Comparison of ENCODE assay signal across 20 cellular contexts in the genomic region with DNA sequence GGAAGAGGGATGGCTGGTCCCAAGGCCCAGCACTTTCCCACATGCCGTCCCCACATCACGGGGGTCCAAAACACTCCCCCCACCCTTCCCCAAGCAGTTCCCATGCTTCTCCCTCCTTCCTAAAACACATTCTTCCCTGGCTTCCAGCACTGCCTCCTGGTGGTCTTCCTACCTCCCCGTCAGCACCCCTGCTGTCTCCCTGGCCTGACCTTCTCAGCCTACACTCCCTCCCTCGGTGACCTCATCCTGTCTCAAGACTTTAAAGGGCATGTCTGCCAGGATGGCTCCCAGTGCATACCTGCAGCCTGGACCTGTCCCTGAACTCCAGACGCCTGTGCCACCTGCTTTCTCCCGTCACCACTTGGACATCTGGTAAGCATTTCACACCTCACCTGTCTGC. TPM values are rescaled to one million over a fixed set of nuclear protein-coding genes. Genes with fewer than 3 reads are reported as not detected.
A peak's percentile ranks its signal among the peaks of the same experiment; 100 is the strongest.
DNase-seq lines count a peak whose midpoint lies in the region; ATAC-seq and TF ChIP-seq lines count a peak whose summit lies in the region.
"Had no signal": no experiment of that assay in that cellular context is flagged by ENCODE, and none has a peak within 500 bp of the region (broad histone marks: within the 10 kb centered on the region; RNA-seq: fewer than 3 reads in every experiment).

No MANE protein-coding gene starts in this region.

- TF ChIP-seq CTCF in epithelial cell of proximal tubule (conservative IDR thresholded peaks at IDR 0.05; ENCODE audit: low read depth, low read length): peak; percentile 8
- TF ChIP-seq CTCF in neural progenitor cell (IDR thresholded peaks at IDR 0.05): peak; percentile 12

- H3K27me3 Mint-ChIP-seq in neural progenitor cell (ENCODE audit: insufficient read depth, low read depth): peaks cover 31% of the 10 kb centered on the region

- H3K27ac ChIP-seq in neural progenitor cell: no peak overlapping the region
- H3K27ac ChIP-seq: skin epidermis, vagina had no signal

- H3K4me1 ChIP-seq in neural progenitor cell: no peaks in the 10 kb centered on the region

- no peak overlapping the region for H3K9ac ChIP-seq in neural progenitor cell

- H3K4me3 ChIP-seq in epithelial cell of proximal tubule (ENCODE audit: low read depth, low read length): no peak overlapping the region
- no peak overlapping the region for H3K4me3 ChIP-seq in neural progenitor cell
- H3K4me3 ChIP-seq: skin epidermis, vagina had no signal

- peaks cover 11% of the 10 kb centered on the region for H3K27me3 ChIP-seq in neural progenitor cell
- H3K27me3 ChIP-seq: vagina had no signal

- H2AFZ ChIP-seq in neural progenitor cell (replicated peaks): no peak overlapping the region

- DNase-seq in ELF-1 (ENCODE audit: low read depth, low spot score) (peak; percentile 79), NCI-H2171 treated with DMSO at 0.1 percent for 48 hours (lab: John Stamatoyannopoulos, UW) (peak; percentile 97), epithelial cell of proximal tubule (ENCODE audit: low read depth) (no peak), neural progenitor cell (ENCODE audit: low spot score) (no peak), NCI-H2029 (lab: John Stamatoyannopoulos, UW) (no peak)
- DNase-seq: activated CD4-positive, alpha-beta T cell treated with anti-CD3 and anti-CD28 coated beads, Interleukin-2, amount 50 U/mL, for 48 hours; activated naive CD4-positive, alpha-beta T cell treated with anti-CD3 and anti-CD28 coated beads, Interleukin-2, amount 50 U/mL, for 16 hours; activated T-cell treated with anti-CD3 and anti-CD28 coated beads, Interleukin-2, amount 50 U/mL, for 24 hours; cortex of kidney; head of caudate nucleus; naive thymus-derived CD4-positive, alpha-beta T cell; NCI-H146; NCI-H2227 treated with DMSO at 0.1 percent for 48 hours; NK-92 treated with Interleukin-12 subunit alpha and Interleukin-12 subunit beta, amount 100 ng/mL, for 24 hours; stimulated activated CD4-positive, alpha-beta T cell treated with anti-CD3 and anti-CD28 coated beads, Interleukin-4, amount 100 ng/mL, for 24 hours had no signal

- H3F3A ChIP-seq in neural progenitor cell (ENCODE audit: low read depth): peaks cover 15% of the 10 kb centered on the region

- H3K9me3 Mint-ChIP-seq in neural progenitor cell: no peaks in the 10 kb centered on the region
- H3K9me3 Mint-ChIP-seq: activated T-cell treated with anti-CD3 and anti-CD28 coated beads, Interleukin-2, amount 50 U/mL, for 24 hours had no signal

- H3K4me1 Mint-ChIP-seq in neural progenitor cell: peaks cover 12% of the 10 kb centered on the region
- H3K4me1 Mint-ChIP-seq: B cell had no signal

- H3K36me3 Mint-ChIP-seq in neural progenitor cell: no peaks in the 10 kb centered on the region
- H3K36me3 Mint-ChIP-seq: naive thymus-derived CD4-positive, alpha-beta T cell had no signal

- H3K27ac Mint-ChIP-seq in neural progenitor cell: no peak overlapping the region
- H3K27ac Mint-ChIP-seq: activated T-cell treated with anti-CD3 and anti-CD28 coated beads, Interleukin-2, amount 50 U/mL, for 24 hours; B cell had no signal

- no peaks in the 10 kb centered on the region for H3K36me3 ChIP-seq in neural progenitor cell
- H3K36me3 ChIP-seq: vagina had no signal

- H3K79me2 ChIP-seq in neural progenitor cell (ENCODE audit: low read depth): peaks cover 2% of the 10 kb centered on the region

- no peak overlapping the region for H3K4me2 ChIP-seq in neural progenitor cell

- H3K9me3 ChIP-seq in neural progenitor cell (ENCODE audit: low read depth): no peaks in the 10 kb centered on the region
- H3K9me3 ChIP-seq: vagina had no signal

- H3K4me3 Mint-ChIP-seq in neural progenitor cell: no peak overlapping the region
- H3K4me3 Mint-ChIP-seq: activated T-cell treated with anti-CD3 and anti-CD28 coated beads, Interleukin-2, amount 50 U/mL, for 24 hours; B cell; naive thymus-derived CD4-positive, alpha-beta T cell had no signal

- ATAC-seq in HG03460 (IDR thresholded peaks at IDR 0.05; ENCODE audit: unreplicated experiment) (no peak), HG02970 (IDR thresholded peaks at IDR 0.05; ENCODE audit: low FRiP score, unreplicated experiment) (no peak)
- ATAC-seq: naive thymus-derived CD4-positive, alpha-beta T cell had no signal

- H4K20me1 ChIP-seq in neural progenitor cell (ENCODE audit: low read depth): no peaks in the 10 kb centered on the region

RNA-seq across cellular contexts. Expression of gene NCS1, which starts 4.3 kb away (rescaled TPM):
- total RNA-seq in epithelial cell of proximal tubule: 48.8 and 77.7 TPM in 2 replicates
- total RNA-seq in neural progenitor cell (ENCODE audit: low replicate concordance): 16.0 and 28.5 TPM in 2 replicates

Comparison
In these comparisons a context has a peak if more than half of its experiments do, and no peak if none do; other contexts are left out.
1. DNase-seq: peak in ELF-1 (single experiment) and NCI-H2171 treated with DMSO at 0.1 percent for 48 hours (single experiment); none in epithelial cell of proximal tubule (single experiment), neural progenitor cell (single experiment) and NCI-H2029 (single experiment).